ENCODE assay signal across 1 cellular context in the genomic region with DNA sequence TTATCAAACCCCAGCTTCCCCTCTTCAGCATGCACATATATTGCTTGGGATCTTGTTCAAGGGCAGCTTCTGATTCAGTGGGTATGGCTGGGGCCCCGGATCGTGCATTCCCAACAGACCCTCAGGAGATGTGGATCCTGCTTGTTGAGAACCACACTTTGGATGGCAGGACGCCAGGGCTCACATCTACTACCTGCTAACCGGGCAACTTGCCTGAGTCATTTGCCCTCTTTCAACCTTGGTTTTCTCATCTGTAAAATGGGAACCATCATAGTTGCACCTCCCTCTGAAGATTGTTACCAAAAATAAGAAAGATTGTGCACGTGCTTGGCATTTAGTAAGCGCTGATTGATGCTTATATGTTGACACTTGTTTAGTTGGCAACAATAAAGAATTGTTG.
TF ChIP-seq lines count a peak whose summit lies in the region.

No MANE protein-coding gene starts in this region.

TF ChIP-seq in IMR-90, 13 proteins besides CTCF, POLR2A, EP300 and RAD21:
- no peak for TF ChIP-seq ELK1 (IDR thresholded peaks at IDR 0.05; ENCODE audit: borderline replicate concordance, low read depth, low read length)
- TF ChIP-seq SMC3 (IDR thresholded peaks at IDR 0.05; ENCODE audit: low read depth, low read length), result no peak
- no peak for TF ChIP-seq NFE2L2 (IDR thresholded peaks at IDR 0.05; ENCODE audit: low read depth, low read length)
- TF ChIP-seq RFX5 (IDR thresholded peaks at IDR 0.05; ENCODE audit: low read depth, low read length), result no peak
- no peak for TF ChIP-seq MAFK (IDR thresholded peaks at IDR 0.05; ENCODE audit: low read depth, low read length)
- TF ChIP-seq MAZ (IDR thresholded peaks at IDR 0.05; ENCODE audit: borderline replicate concordance, low read depth, low read length), result no peak
- TF ChIP-seq FOS (IDR thresholded peaks at IDR 0.05; ENCODE audit: low read depth, low read length), result no peak
- TF ChIP-seq CEBPB (IDR thresholded peaks at IDR 0.05; ENCODE audit: low read depth, low read length), result no peak
- TF ChIP-seq BHLHE40 (IDR thresholded peaks at IDR 0.05; ENCODE audit: low read depth, low read length), result no peak
TF ChIP-seq in IMR-90: peak in this region for 0.
